Comparison of ENCODE assay signal across 1 cellular context in the genomic region with DNA sequence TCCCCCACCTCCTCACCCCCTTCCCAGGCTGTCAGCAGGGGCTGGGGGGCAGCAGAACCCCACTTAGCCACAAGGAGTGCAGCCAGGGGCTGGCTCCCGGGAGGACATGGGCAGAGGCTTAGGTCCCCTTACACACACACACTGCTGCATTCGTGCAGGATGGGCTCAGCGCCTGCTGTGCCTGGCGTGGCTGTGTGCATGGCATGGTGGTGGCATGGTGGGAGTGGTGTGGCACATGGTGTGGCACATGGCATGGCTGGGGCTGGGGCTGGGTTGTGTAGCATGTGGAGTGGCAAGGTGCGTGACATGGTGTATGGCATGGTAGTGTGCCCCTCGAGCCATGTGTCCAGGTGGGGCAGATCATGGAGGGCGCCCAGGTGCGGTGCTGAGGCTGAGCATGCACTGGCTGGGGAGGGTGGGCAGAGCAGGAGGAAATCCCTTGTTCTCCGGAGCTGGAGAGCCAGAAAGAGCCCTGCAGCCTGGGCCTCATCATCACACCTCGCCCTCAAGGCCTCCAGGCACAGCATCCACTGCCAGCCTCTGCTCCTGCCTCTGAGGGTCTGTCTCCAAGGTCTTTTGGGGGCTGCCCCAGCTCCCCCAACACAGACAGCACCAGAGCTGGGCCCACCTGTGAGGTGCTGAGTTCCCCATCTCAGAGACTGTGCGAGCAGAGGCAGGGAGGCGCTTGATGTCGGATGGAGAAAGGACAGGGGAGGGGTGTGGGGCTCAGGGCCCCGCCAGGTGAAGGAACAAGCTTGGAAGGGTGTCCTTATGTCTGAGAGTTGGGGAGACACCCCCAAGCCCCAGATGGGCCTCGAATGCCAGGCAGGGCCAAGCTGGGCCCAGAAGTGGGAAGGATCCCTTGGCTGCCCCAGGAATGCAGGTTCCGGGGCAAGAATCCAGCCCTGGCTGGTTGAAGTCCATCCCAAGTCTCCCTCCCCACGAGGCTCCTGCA.
TF ChIP-seq lines count a peak whose summit lies in the region.

No MANE protein-coding gene starts in this region.

TF ChIP-seq in HepG2, 621 proteins besides CTCF, POLR2A, EP300 and RAD21:
- TF ChIP-seq, protein P1, sequence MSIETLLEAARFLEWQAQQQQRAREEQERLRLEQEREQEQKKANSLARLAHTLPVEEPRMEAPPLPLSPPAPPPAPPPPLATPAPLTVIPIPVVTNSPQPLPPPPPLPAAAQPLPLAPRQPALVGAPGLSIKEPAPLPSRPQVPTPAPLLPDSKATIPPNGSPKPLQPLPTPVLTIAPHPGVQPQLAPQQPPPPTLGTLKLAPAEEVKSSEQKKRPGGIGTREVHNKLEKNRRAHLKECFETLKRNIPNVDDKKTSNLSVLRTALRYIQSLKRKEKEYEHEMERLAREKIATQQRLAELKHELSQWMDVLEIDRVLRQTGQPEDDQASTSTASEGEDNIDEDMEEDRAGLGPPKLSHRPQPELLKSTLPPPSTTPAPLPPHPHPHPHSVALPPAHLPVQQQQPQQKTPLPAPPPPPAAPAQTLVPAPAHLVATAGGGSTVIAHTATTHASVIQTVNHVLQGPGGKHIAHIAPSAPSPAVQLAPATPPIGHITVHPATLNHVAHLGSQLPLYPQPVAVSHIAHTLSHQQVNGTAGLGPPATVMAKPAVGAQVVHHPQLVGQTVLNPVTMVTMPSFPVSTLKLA (IDR thresholded peaks at IDR 0.05), result peak; percentile 97
- no peak for TF ChIP-seq JARID2 (CRISPR knock-in tag; IDR thresholded peaks at IDR 0.05; ENCODE audit: insufficient replicate concordance)
